In the genomic region with DNA sequence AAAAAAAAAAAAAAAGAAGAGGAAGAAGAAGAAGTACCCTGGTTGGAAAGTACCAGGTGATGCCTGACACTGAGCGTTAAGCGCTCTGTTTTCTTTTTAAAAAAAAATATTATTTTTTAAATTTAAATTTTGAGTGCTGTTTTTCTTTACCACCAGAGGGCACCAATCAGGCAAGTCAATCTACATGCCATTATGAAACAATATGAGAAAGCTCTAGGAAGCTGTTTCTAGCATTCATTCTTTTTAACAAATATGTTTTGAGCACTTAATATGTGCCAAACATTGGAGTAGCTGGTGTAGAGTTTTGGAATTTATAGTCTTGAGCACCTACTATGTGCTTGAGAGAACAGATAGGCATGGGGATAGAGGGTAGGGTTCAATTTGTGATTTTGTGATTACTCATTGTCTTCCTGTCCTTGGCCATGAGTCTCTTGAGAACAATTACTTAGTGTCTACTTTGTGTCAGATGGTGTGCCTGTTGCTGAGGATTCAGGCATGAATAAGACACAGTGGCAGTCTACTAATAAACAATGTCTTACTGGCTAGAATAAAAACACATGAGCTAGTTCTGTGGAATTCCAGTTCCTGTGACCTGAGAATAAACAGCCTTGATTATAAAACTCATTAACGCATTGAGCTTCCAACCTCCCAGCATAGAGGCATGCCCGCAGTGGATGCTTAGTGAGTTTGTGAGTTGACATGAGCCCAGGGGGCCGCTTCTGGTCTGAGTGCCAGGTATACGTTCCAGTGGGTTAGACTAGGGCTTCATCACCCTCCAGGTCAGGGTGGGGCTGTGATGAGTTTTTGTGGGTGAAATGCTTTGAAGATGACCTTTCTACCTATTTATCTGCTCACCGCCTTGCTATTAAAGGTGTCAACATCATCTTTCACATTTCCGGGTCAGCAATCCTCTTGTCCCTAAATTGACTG, we compare ENCODE assay signal across 1 cellular context.
TF ChIP-seq lines count a peak whose summit lies in the region.

No MANE protein-coding gene starts in this region.

TF ChIP-seq in SK-N-SH treated with all-trans-retinoic acid at 6 μM for 48 hours, 23 proteins besides CTCF, POLR2A, EP300 and RAD21 (continued from another document):
- TF ChIP-seq, protein P1, sequence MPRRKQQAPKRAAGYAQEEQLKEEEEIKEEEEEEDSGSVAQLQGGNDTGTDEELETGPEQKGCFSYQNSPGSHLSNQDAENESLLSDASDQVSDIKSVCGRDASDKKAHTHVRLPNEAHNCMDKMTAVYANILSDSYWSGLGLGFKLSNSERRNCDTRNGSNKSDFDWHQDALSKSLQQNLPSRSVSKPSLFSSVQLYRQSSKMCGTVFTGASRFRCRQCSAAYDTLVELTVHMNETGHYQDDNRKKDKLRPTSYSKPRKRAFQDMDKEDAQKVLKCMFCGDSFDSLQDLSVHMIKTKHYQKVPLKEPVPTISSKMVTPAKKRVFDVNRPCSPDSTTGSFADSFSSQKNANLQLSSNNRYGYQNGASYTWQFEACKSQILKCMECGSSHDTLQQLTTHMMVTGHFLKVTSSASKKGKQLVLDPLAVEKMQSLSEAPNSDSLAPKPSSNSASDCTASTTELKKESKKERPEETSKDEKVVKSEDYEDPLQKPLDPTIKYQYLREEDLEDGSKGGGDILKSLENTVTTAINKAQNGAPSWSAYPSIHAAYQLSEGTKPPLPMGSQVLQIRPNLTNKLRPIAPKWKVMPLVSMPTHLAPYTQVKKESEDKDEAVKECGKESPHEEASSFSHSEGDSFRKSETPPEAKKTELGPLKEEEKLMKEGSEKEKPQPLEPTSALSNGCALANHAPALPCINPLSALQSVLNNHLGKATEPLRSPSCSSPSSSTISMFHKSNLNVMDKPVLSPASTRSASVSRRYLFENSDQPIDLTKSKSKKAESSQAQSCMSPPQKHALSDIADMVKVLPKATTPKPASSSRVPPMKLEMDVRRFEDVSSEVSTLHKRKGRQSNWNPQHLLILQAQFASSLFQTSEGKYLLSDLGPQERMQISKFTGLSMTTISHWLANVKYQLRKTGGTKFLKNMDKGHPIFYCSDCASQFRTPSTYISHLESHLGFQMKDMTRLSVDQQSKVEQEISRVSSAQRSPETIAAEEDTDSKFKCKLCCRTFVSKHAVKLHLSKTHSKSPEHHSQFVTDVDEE (CRISPR knock-in tag; IDR thresholded peaks at IDR 0.05) = no peak
